In the genomic region with DNA sequence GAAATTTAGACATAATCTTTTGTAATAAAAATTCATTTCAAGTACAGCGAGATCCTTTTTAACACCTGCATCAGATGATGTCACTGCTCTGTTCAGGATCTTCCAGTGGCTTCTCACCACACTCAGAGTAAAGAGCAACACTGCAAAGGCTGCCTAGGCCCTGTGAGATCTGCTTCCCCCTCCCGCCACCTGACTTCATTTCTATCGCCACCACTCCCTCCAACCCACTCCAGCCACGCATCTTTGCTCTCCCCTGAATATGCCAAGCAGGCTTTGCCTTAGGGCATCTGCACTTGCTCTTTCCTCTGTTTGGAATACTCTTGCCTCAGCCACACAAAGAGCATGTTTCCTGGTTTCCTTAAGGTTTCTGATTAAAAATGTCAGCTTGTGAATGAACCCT, we compare ENCODE assay signal across 10 cellular contexts. TPM values are rescaled to one million over a fixed set of nuclear protein-coding genes. Genes with fewer than 3 reads are reported as not detected.
DNase-seq lines count a peak whose midpoint lies in the region; ATAC-seq, FAIRE-seq and TF ChIP-seq lines count a peak whose summit lies in the region.
"Had no signal": no experiment of that assay in that cellular context is flagged by ENCODE, and none has a peak within 500 bp of the region (broad histone marks: within the 10 kb centered on the region; RNA-seq: fewer than 3 reads in every experiment).

No MANE protein-coding gene starts in this region.

- H3K9ac ChIP-seq in rectal smooth muscle tissue (ENCODE audit: low read length): no peak overlapping the region

- H3K36me3 ChIP-seq in esophagus squamous epithelium: peaks cover 0 to 10% (median 0%) of the 10 kb centered on the region in 3 donors
- H3K36me3 ChIP-seq in rectal smooth muscle tissue (ENCODE audit: control insufficient read depth, insufficient read depth, low read length): no peaks in the 10 kb centered on the region

- H3K4me3 ChIP-seq in esophagus squamous epithelium: no peak overlapping the region
- H3K4me3 ChIP-seq in rectal smooth muscle tissue (ENCODE audit: low read length): no peak overlapping the region
- H3K4me3 ChIP-seq: psoas muscle had no signal

- CTCF ChIA-PET in RWPE1 (lab: Yijun Ruan, JAX): interaction anchor here (0.6 kb wide), 1 partner anchor 262 kb away, joined by 4 read pairs; no protein-coding TSS in a partner anchor

- no peaks in the 10 kb centered on the region for H3K9me3 ChIP-seq in esophagus squamous epithelium
- H3K9me3 ChIP-seq: psoas muscle had no signal

- H3K4me1 ChIP-seq in esophagus squamous epithelium (peaks cover 27 to 100% (median 68%) of the 10 kb centered on the region in 3 donors), rectal smooth muscle tissue (ENCODE audit: control insufficient read depth, insufficient read depth, low read length) (peaks cover 53% of the 10 kb centered on the region)

- TF ChIP-seq POLR2A in GM12892 (IDR thresholded peaks at IDR 0.05; ENCODE audit: low read depth, low read length) (no peak), esophagus squamous epithelium (IDR thresholded peaks at IDR 0.05) (no peak)

- DNase-seq in GM12892 (ENCODE audit: insufficient read length) (no peak), RWPE1 (ENCODE audit: low spot score) (no peak), esophagus squamous epithelium (lab: John Stamatoyannopoulos, UW) (no peak), NCI-H524 treated with DMSO at 0.1 percent for 48 hours (lab: John Stamatoyannopoulos, UW) (no peak)
- no peak for DNase-seq in stimulated activated naive CD4-positive, alpha-beta T cell treated with Interleukin-2 at 50 U/mL for 16 hours (lab: John Stamatoyannopoulos, UW)
- DNase-seq: NCI-H2171 treated with DMSO at 0.1 percent for 48 hours, psoas muscle had no signal

- FAIRE-seq in GM12892 (lab: Jason Lieb, UNC): peak; percentile 60

- ATAC-seq in HG03039 (IDR thresholded peaks at IDR 0.05; ENCODE audit: unreplicated experiment) (no peak), HG03159 (IDR thresholded peaks at IDR 0.05; ENCODE audit: unreplicated experiment) (no peak)

- no peak for TF ChIP-seq CTCF in RWPE1 (conservative IDR thresholded peaks at IDR 0.05; ENCODE audit: low read depth)
- TF ChIP-seq CTCF in esophagus squamous epithelium (IDR thresholded peaks at IDR 0.05): no peak

- POLR2A ChIA-PET in RWPE1 (lab: Yijun Ruan, JAX; ENCODE audit: low non-redundant PET): no interaction called here

- WGBS in esophagus squamous epithelium, 2 donors: 41 to 52% methylated on average over 4 of the region's 4 CpGs

- H3K27me3 ChIP-seq in esophagus squamous epithelium (no peaks in the 10 kb centered on the region), rectal smooth muscle tissue (ENCODE audit: control insufficient read depth, insufficient read depth, low read length) (no peaks in the 10 kb centered on the region)

- H3K27ac ChIP-seq in RWPE1 (peak overlapping the region; percentile 55), esophagus squamous epithelium (peak overlapping the region; percentile 57 to 84 (median 70)), rectal smooth muscle tissue (ENCODE audit: low read depth, low read length) (peak overlapping the region; percentile 65)
- H3K27ac ChIP-seq: psoas muscle had no signal

- intact Hi-C loops in esophagus squamous epithelium (cut with DNase I): no loop called here

RNA-seq across cellular contexts. Expression of a gene that starts 58.3 kb away (rescaled TPM):
- polyA plus RNA-seq in GM12892 (2012; ENCODE audit: missing spikeins): 6.4 TPM
- total RNA-seq in esophagus squamous epithelium: 10 to 100 TPM; 18.3 to 58.7 (median 29.7) TPM
